In the genomic region with DNA sequence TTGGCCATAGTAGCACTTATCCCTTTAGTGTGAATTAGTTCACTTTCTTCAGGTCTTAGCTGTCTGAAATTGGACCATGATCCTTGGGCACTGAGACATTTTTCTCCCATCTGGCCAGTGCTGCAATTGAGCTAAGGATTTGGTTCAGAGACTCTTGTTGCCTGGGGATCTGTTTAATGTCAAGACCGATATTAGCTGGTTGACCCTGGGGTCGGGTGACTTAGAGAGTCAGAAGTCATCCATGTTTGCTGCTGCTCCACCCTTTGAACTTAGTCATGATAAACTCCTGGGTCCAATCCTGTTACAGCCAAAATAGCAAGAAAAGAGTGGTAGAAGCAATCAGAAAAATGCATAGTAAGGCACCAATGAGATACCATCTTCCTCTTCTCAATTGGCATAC, we compare ENCODE assay signal across 25 cellular contexts. TPM values are rescaled to one million over a fixed set of nuclear protein-coding genes. Genes with fewer than 3 reads are reported as not detected.
"Had no signal": no experiment of that assay in that cellular context is flagged by ENCODE, and none has a peak within 500 bp of the region (broad histone marks: within the 10 kb centered on the region; RNA-seq: fewer than 3 reads in every experiment).

No MANE protein-coding gene starts in this region.

- H3K9me3 Mint-ChIP-seq: effector memory CD8-positive, alpha-beta T cell; mesothelial cell of epicardium; nephron; neural progenitor cell had no signal

- H3K4me3 ChIP-seq: coronary artery, esophagus squamous epithelium, mucosa of descending colon, neural progenitor cell, prostate gland, right atrium auricular region, sigmoid colon, stomach, thyroid gland, vagina had no signal

- H3K36me3 ChIP-seq: esophagus squamous epithelium, neural progenitor cell, prostate gland, right atrium auricular region, sigmoid colon, stomach, thyroid gland, vagina had no signal

- H3K27me3 Mint-ChIP-seq: effector memory CD8-positive, alpha-beta T cell; naive thymus-derived CD4-positive, alpha-beta T cell had no signal

- H3K9me3 ChIP-seq: esophagus squamous epithelium, mucosa of descending colon, prostate gland, right atrium auricular region, sigmoid colon, stomach, thyroid gland, vagina had no signal

- H3K4me3 Mint-ChIP-seq: effector memory CD8-positive, alpha-beta T cell; mesothelial cell of epicardium; naive thymus-derived CD4-positive, alpha-beta T cell; nephron; neural progenitor cell; stimulated activated effector memory CD8-positive, alpha-beta T cell treated with anti-CD3 and anti-CD28 coated beads, Interleukin-12 subunit alpha, Interleukin-12 subunit beta, amount 100 ng/mL, for 72 hours had no signal

- H3K36me3 Mint-ChIP-seq: mesothelial cell of epicardium; naive thymus-derived CD4-positive, alpha-beta T cell; neural progenitor cell; stimulated activated effector memory CD8-positive, alpha-beta T cell treated with anti-CD3 and anti-CD28 coated beads, Interleukin-12 subunit alpha, Interleukin-12 subunit beta, amount 100 ng/mL, for 72 hours had no signal

- ATAC-seq: effector memory CD8-positive, alpha-beta T cell; left lobe of liver; mucosa of descending colon; naive thymus-derived CD4-positive, alpha-beta T cell; stimulated activated effector memory CD8-positive, alpha-beta T cell treated with anti-CD3 and anti-CD28 coated beads, Interleukin-12 subunit alpha, Interleukin-12 subunit beta, amount 100 ng/mL, for 72 hours had no signal

- H3K27ac ChIP-seq: coronary artery, esophagus squamous epithelium, neural progenitor cell, prostate gland, right atrium auricular region, sigmoid colon, stomach, thyroid gland, vagina had no signal

- H3K27me3 ChIP-seq: esophagus squamous epithelium, neural progenitor cell, right atrium auricular region, sigmoid colon, stomach, thyroid gland, vagina had no signal

- H3K9ac ChIP-seq: neural progenitor cell had no signal

- DNase-seq: effector memory CD8-positive, alpha-beta T cell; erythroblast; esophagus squamous epithelium; kidney; mesenchymal stem cell; mucosa of descending colon; naive thymus-derived CD4-positive, alpha-beta T cell; sigmoid colon; stimulated activated CD4-positive, alpha-beta T cell treated with anti-CD3 and anti-CD28 coated beads, Interleukin-2, amount 100 ng/mL, for 24 hours; stimulated activated CD4-positive, alpha-beta T cell treated with anti-CD3 and anti-CD28 coated beads, Interleukin-4, amount 100 ng/mL, for 24 hours; stimulated activated naive CD4-positive, alpha-beta T cell treated with Interleukin-2 at 50 U/mL for 16 hours; stomach; thyroid gland; trophoblast cell had no signal

- H3K4me1 ChIP-seq: esophagus squamous epithelium, prostate gland, right atrium auricular region, thyroid gland, vagina had no signal

- H3K4me1 Mint-ChIP-seq: mesothelial cell of epicardium; naive thymus-derived CD4-positive, alpha-beta T cell; nephron; neural progenitor cell; stimulated activated effector memory CD8-positive, alpha-beta T cell treated with anti-CD3 and anti-CD28 coated beads, Interleukin-12 subunit alpha, Interleukin-12 subunit beta, amount 100 ng/mL, for 72 hours had no signal

RNA-seq across cellular contexts. Expression of a gene that starts 45.8 kb away (rescaled TPM):
- total RNA-seq: dermis microvascular lymphatic vessel endothelial cell; lung microvascular endothelial cell; naive thymus-derived CD4-positive, alpha-beta T cell; right atrium auricular region; thyroid gland had no signal
- polyA plus RNA-seq: naive thymus-derived CD4-positive, alpha-beta T cell had no signal
